Comparison of ENCODE assay signal across 22 cellular contexts in the genomic region with DNA sequence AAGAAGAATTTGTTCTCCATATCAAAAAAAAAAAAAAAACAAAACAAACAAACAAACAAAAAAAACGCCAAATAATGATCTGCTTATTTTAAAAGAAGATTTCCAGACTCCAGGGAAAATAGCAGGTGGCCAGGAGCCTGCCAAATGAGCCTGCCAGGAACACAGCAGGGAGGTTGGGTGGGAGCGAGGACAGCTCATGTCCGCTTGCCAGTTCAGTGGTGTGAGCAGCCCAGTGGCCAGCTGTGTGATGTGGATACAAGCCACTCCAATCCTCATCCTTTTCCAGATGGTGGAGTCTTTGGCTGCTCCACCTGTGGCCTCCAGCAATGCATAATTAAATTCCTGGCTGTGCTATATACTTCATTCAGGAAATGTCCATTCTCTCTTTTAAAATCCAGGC.
DNase-seq lines count a peak whose midpoint lies in the region; ATAC-seq, FAIRE-seq and TF ChIP-seq lines count a peak whose summit lies in the region.
"Had no signal": no experiment of that assay in that cellular context is flagged by ENCODE, and none has a peak within 500 bp of the region (broad histone marks: within the 10 kb centered on the region; RNA-seq: fewer than 3 reads in every experiment).

No MANE protein-coding gene starts in this region.

- H3K4me3 ChIP-seq in WERI-Rb-1 (ENCODE audit: low read depth, low read length): no peak overlapping the region
- no peak overlapping the region for H3K4me3 ChIP-seq in kidney (ENCODE audit: low read length in 2 of 2)
- H3K4me3 ChIP-seq in lower leg skin (ENCODE audit: low read depth, poor library complexity, severe bottlenecking): no peak overlapping the region
- H3K4me3 ChIP-seq: SJSA1 had no signal

- TF ChIP-seq POLR2A in lower leg skin (IDR thresholded peaks at IDR 0.05): no peak

- peak; percentile 6 for DNase-seq in HT1080 (ENCODE audit: low read depth)
- peak; percentile 94 to 98 for DNase-seq in NCI-H2081 (lab: John Stamatoyannopoulos, UW)
- DNase-seq in WERI-Rb-1: peak; percentile 7
- peak; percentile 48 for DNase-seq in kidney
- DNase-seq in frontal cortex (ENCODE audit: low spot score in 2 of 2): no peak
- DNase-seq in stimulated activated effector memory CD8-positive, alpha-beta T cell treated with anti-CD3 and anti-CD28 coated beads, Interleukin-12 subunit alpha, Interleukin-12 subunit beta, amount 100 ng/mL, for 72 hours (ENCODE audit: low spot score in 2 of 2): no peak
- DNase-seq in lower leg skin (ENCODE audit: low spot score in 2 of 2): no peak
- DNase-seq in MV-4-11 (lab: John Stamatoyannopoulos, UW): no peak
- DNase-seq: activated B cell treated with CpG ODN at 0.5 μM for 24 hours; activated CD8-positive, alpha-beta T cell treated with anti-CD3 and anti-CD28 coated beads for 36 hours; activated naive CD4-positive, alpha-beta T cell; activated T-cell treated with anti-CD3 and anti-CD28 coated beads, Interleukin-2, amount 50 U/mL, for 1 hour; amniotic stem cell; Caco-2; HCEC 1CT; NCI-H187 treated with DMSO at 0.1 percent for 48 hours; right cardiac atrium had no signal

- FAIRE-seq in kidney (lab: Jason Lieb, UNC) (no peak), frontal cortex (lab: Jason Lieb, UNC) (no peak)
- FAIRE-seq: urothelium cell line had no signal

- TF ChIP-seq CTCF in WERI-Rb-1 (IDR thresholded peaks at IDR 0.05; ENCODE audit: low read depth, low read length) (no peak), kidney (IDR thresholded peaks at IDR 0.05; ENCODE audit: borderline replicate concordance, extremely low read depth, insufficient read depth) (no peak), lower leg skin (IDR thresholded peaks at IDR 0.05) (no peak)

- no peak for ATAC-seq in stimulated activated effector memory CD8-positive, alpha-beta T cell treated with anti-CD3 and anti-CD28 coated beads, Interleukin-12 subunit alpha, Interleukin-12 subunit beta, amount 100 ng/mL, for 72 hours
- ATAC-seq: activated CD8-positive, alpha-beta T cell treated with anti-CD3 and anti-CD28 coated beads for 36 hours; Panc1; right cardiac atrium had no signal

- H3K9me3 ChIP-seq in WERI-Rb-1 (ENCODE audit: severe bottlenecking): no peaks in the 10 kb centered on the region
- no peaks in the 10 kb centered on the region for H3K9me3 ChIP-seq in kidney (ENCODE audit: control insufficient read depth in 1 of 2, low read length in 2 of 2)
- H3K9me3 ChIP-seq: Caco-2, SJSA1 had no signal

- 66 to 74% methylated on average over 3 of the region's 3 CpGs for WGBS in lower leg skin, 2 donors

- H3K27ac ChIP-seq in WERI-Rb-1 (no peak overlapping the region), kidney (ENCODE audit: low read depth in 2 of 2, low read length in 2 of 2) (no peak overlapping the region)
- H3K27ac ChIP-seq: epithelial cell of prostate, SJSA1 had no signal

- no peaks in the 10 kb centered on the region for H3K27me3 ChIP-seq in WERI-Rb-1 (ENCODE audit: insufficient read depth, low read depth, severe bottlenecking)
- H3K27me3 ChIP-seq: SJSA1 had no signal

- no peak overlapping the region for H3K27ac Mint-ChIP-seq in stimulated activated effector memory CD8-positive, alpha-beta T cell treated with anti-CD3 and anti-CD28 coated beads, Interleukin-12 subunit alpha, Interleukin-12 subunit beta, amount 100 ng/mL, for 72 hours
- H3K27ac Mint-ChIP-seq: activated B cell treated with CpG ODN at 0.5 μM for 24 hours; activated CD8-positive, alpha-beta T cell treated with anti-CD3 and anti-CD28 coated beads for 36 hours; B cell had no signal

- no peak overlapping the region for H3K4me3 Mint-ChIP-seq in stimulated activated effector memory CD8-positive, alpha-beta T cell treated with anti-CD3 and anti-CD28 coated beads, Interleukin-12 subunit alpha, Interleukin-12 subunit beta, amount 100 ng/mL, for 72 hours
- H3K4me3 Mint-ChIP-seq: activated B cell treated with CpG ODN at 0.5 μM for 24 hours; activated CD8-positive, alpha-beta T cell treated with anti-CD3 and anti-CD28 coated beads for 36 hours; B cell had no signal

- H3K36me3 ChIP-seq in WERI-Rb-1: no peaks in the 10 kb centered on the region
- no peaks in the 10 kb centered on the region for H3K36me3 ChIP-seq in kidney (ENCODE audit: control insufficient read depth in 1 of 2, insufficient read depth in 2 of 2, low read length in 2 of 2)
- H3K36me3 ChIP-seq: SJSA1 had no signal

- intact Hi-C loops in kidney (cut with DNase I) (no loop called here), lower leg skin (cut with DNase I; ENCODE audit: low total_unique reads) (no loop called here)

- peaks cover 2% of the 10 kb centered on the region for H3K9me3 Mint-ChIP-seq in stimulated activated effector memory CD8-positive, alpha-beta T cell treated with anti-CD3 and anti-CD28 coated beads, Interleukin-12 subunit alpha, Interleukin-12 subunit beta, amount 100 ng/mL, for 72 hours
- H3K9me3 Mint-ChIP-seq: activated B cell treated with CpG ODN at 0.5 μM for 24 hours had no signal

- H3K9ac ChIP-seq in kidney (ENCODE audit: low read length in 2 of 2): no peak overlapping the region

- no peaks in the 10 kb centered on the region for H3K4me1 ChIP-seq in kidney (ENCODE audit: control insufficient read depth in 1 of 2, insufficient read depth in 1 of 2, low read depth in 1 of 2, low read length in 2 of 2)
- H3K4me1 ChIP-seq: Caco-2, SJSA1 had no signal

- no peaks in the 10 kb centered on the region for H3K4me1 Mint-ChIP-seq in stimulated activated effector memory CD8-positive, alpha-beta T cell treated with anti-CD3 and anti-CD28 coated beads, Interleukin-12 subunit alpha, Interleukin-12 subunit beta, amount 100 ng/mL, for 72 hours
- H3K4me1 Mint-ChIP-seq: activated B cell treated with CpG ODN at 0.5 μM for 24 hours, B cell had no signal

- no peaks in the 10 kb centered on the region for H3K36me3 Mint-ChIP-seq in stimulated activated effector memory CD8-positive, alpha-beta T cell treated with anti-CD3 and anti-CD28 coated beads, Interleukin-12 subunit alpha, Interleukin-12 subunit beta, amount 100 ng/mL, for 72 hours

Comparison
In these comparisons a context has a peak if more than half of its experiments do, and no peak if none do; other contexts are left out.
1. DNase-seq: peak in HT1080 (single experiment), NCI-H2081 (2 of 2), WERI-Rb-1 (single experiment) and kidney (single experiment); none in frontal cortex (0 of 2), stimulated activated effector memory CD8-positive, alpha-beta T cell treated with anti-CD3 and anti-CD28 coated beads, Interleukin-12 subunit alpha, Interleukin-12 subunit beta, amount 100 ng/mL, for 72 hours (0 of 2), lower leg skin (0 of 2) and MV-4-11 (single experiment).